Comparison of ENCODE assay signal across 23 cellular contexts in the genomic region with DNA sequence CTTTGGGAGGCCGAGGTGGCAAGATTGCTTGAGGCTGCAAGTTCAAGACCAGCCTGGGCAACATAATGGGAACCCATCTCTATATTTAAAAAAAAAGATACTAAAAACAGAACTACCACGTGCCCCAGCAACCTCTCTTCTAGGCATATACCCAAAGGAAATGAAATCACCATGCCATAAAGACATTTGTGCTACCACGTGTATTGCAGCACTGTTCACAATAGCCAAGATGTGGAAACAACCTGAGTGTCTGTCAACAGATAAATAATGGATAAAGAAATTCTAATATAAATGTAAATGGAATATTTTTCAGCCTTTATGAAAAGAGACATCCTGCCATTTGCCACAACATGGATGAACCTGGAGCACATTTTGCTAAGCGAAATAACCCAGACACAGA.
"Had no signal": no experiment of that assay in that cellular context is flagged by ENCODE, and none has a peak within 500 bp of the region (broad histone marks: within the 10 kb centered on the region; RNA-seq: fewer than 3 reads in every experiment).

No MANE protein-coding gene starts in this region.

- H3K4me1 ChIP-seq: ascending aorta, gastroesophageal sphincter, spleen, suprapubic skin, tibial artery, upper lobe of right lung had no signal

- H3K9me3 ChIP-seq: mucosa of descending colon, suprapubic skin, upper lobe of right lung had no signal

- DNase-seq: activated CD4-positive, alpha-beta T cell treated with anti-CD3 and anti-CD28 coated beads for 4 hours; activated CD4-positive, alpha-beta T cell treated with anti-CD3 and anti-CD28 coated beads, Interleukin-2, amount 50 U/mL, for 4 hours; activated effector memory CD4-positive, alpha-beta T cell treated with Interleukin-2 at 50 U/mL for 16 hours; activated naive CD4-positive, alpha-beta T cell treated with Interleukin-2 at 50 U/mL for 16 hours; activated T-cell treated with anti-CD3 and anti-CD28 coated beads for 4 hours; activated T-cell treated with anti-CD3 and anti-CD28 coated beads, Interleukin-2, amount 50 U/mL, for 72 hours; brain microvascular endothelial cell; caudate nucleus; effector memory CD4-positive, alpha-beta T cell; head of caudate nucleus; hippocampal formation; left cardiac atrium; left ventricle myocardium superior; mucosa of descending colon; right cardiac atrium; spleen; stimulated activated naive CD4-positive, alpha-beta T cell; tibial artery; upper lobe of right lung had no signal

- ATAC-seq: activated T-cell treated with anti-CD3 and anti-CD28 coated beads, Interleukin-2, amount 50 U/mL, for 72 hours; gastroesophageal sphincter; left cardiac atrium; left ventricle myocardium superior; mucosa of descending colon; natural killer cell treated with Interleukin-12 subunit alpha and Interleukin-12 subunit beta and Interleukin-15 and Interleukin-18, amount 100 ng/mL, for 72 hours; right cardiac atrium; upper lobe of right lung had no signal

- H3K27me3 ChIP-seq: ascending aorta, brain microvascular endothelial cell, gastroesophageal sphincter, spleen, suprapubic skin, tibial artery, upper lobe of right lung had no signal

- H3K4me3 ChIP-seq: ascending aorta, gastroesophageal sphincter, mucosa of descending colon, spleen, suprapubic skin, tibial artery, upper lobe of right lung had no signal

- H3K27ac ChIP-seq: ascending aorta, brain microvascular endothelial cell, gastroesophageal sphincter, spleen, suprapubic skin, tibial artery, upper lobe of right lung had no signal

- H3K36me3 ChIP-seq: brain microvascular endothelial cell, gastroesophageal sphincter, suprapubic skin, upper lobe of right lung had no signal
